Comparison of ENCODE assay signal across 11 cellular contexts in genomic region chr15:64462492-64462891, GRCh38. TPM values are rescaled to one million over a fixed set of nuclear protein-coding genes. Genes with fewer than 3 reads are reported as not detected.
A peak's percentile ranks its signal among the peaks of the same experiment; 100 is the strongest.
DNase-seq lines count a peak whose midpoint lies in the region; ATAC-seq and TF ChIP-seq lines count a peak whose summit lies in the region.
"Had no signal": no experiment of that assay in that cellular context is flagged by ENCODE, and none has a peak within 500 bp of the region (broad histone marks: within the 10 kb centered on the region; RNA-seq: fewer than 3 reads in every experiment).

No MANE protein-coding gene starts in this region.

- H2BK12ac ChIP-seq in neuronal stem cell (ENCODE audit: low read length) = no peak overlapping the region

- TF ChIP-seq POLR2A in breast epithelium (IDR thresholded peaks at IDR 0.05) = no peak

- H2BK5ac ChIP-seq in neuronal stem cell (ENCODE audit: low read length) = no peak overlapping the region

- intact Hi-C loops in CD4-positive, alpha-beta memory T cell (cut with micrococcal nuclease) = no loop called here
- intact Hi-C loops in breast epithelium (cut with DNase I; ENCODE audit: low total_unique reads) (no loop called here), natural killer cell (cut with micrococcal nuclease) (loop anchor here (5.0 to 10.0 kb wide), 3 partner anchors 78 to 190 kb away; partner anchors contain the start of genes PCLAF and TRIP4)

- H3K4me3 Mint-ChIP-seq in CD4-positive, alpha-beta memory T cell = peak overlapping the region; percentile 39 to 96 (median 94)
- H3K4me3 Mint-ChIP-seq in IgD-negative memory B cell = peak overlapping the region; percentile 89 to 96 (median 91)
- H3K4me3 Mint-ChIP-seq in natural killer cell = peak overlapping the region; percentile 88

- peak overlapping the region in 4 of 7 donors; percentile 44 to 93 (median 73) for H3K27ac Mint-ChIP-seq in CD4-positive, alpha-beta memory T cell
- H3K27ac Mint-ChIP-seq in IgD-negative memory B cell = peak overlapping the region in 1 of 3 donors; percentile 90
- peak overlapping the region; percentile 72 to 77 for H3K27ac Mint-ChIP-seq in natural killer cell

- H3K36me3 Mint-ChIP-seq in CD4-positive, alpha-beta memory T cell = peaks cover 3 to 17% of the 10 kb centered on the region in 2 donors
- H3K36me3 Mint-ChIP-seq in IgD-negative memory B cell = no peaks in the 10 kb centered on the region
- no peaks in the 10 kb centered on the region for H3K36me3 Mint-ChIP-seq in natural killer cell

- H3K9me3 Mint-ChIP-seq in CD4-positive, alpha-beta memory T cell = peaks cover 0 to 1% (median 0%) of the 10 kb centered on the region in 8 donors
- no peaks in the 10 kb centered on the region for H3K9me3 Mint-ChIP-seq in IgD-negative memory B cell
- H3K9me3 Mint-ChIP-seq in natural killer cell = no peaks in the 10 kb centered on the region

- peaks cover 51 to 82% (median 62%) of the 10 kb centered on the region in 4 donors for H3K4me1 Mint-ChIP-seq in CD4-positive, alpha-beta memory T cell
- H3K4me1 Mint-ChIP-seq in IgD-negative memory B cell (peaks cover 47 to 53% (median 51%) of the 10 kb centered on the region in 3 donors), natural killer cell (peaks cover 57 to 63% of the 10 kb centered on the region in 2 donors)

- no peak overlapping the region for H3K23ac ChIP-seq in neuronal stem cell (ENCODE audit: low read depth, low read length, poor library complexity)

- H3K18ac ChIP-seq in neuronal stem cell (ENCODE audit: low read length) = no peak overlapping the region

- no peak overlapping the region for H3K9ac ChIP-seq in neuronal stem cell (ENCODE audit: low read depth, low read length, poor library complexity)

- no peak overlapping the region for H3K4ac ChIP-seq in neuronal stem cell (ENCODE audit: low read length)

- no peak overlapping the region for H3K4me3 ChIP-seq in CD4-positive, alpha-beta memory T cell (ENCODE audit: low read length in 2 of 2)
- no peak overlapping the region for H3K4me3 ChIP-seq in breast epithelium
- H3K4me3 ChIP-seq in neuronal stem cell (ENCODE audit: low read length in 2 of 2) = peak overlapping the region in 1 of 2 donors; percentile 86

- POLR2A ChIA-PET in CD4-positive, alpha-beta memory T cell (lab: Charles Lee; ENCODE audit: partially characterized antibody) = interaction anchor here (1.2 to 3.6 kb wide), 2 partner anchors 31 to 75 kb away, joined by 5 to 32 read pairs; partner anchors contain the start of gene TRIP4

- no peaks in the 10 kb centered on the region for H3K27me3 Mint-ChIP-seq in CD4-positive, alpha-beta memory T cell
- H3K27me3 Mint-ChIP-seq in IgD-negative memory B cell = no peaks in the 10 kb centered on the region
- no peaks in the 10 kb centered on the region for H3K27me3 Mint-ChIP-seq in natural killer cell (ENCODE audit: low read depth in 2 of 2)

- no peak overlapping the region for H2BK120ac ChIP-seq in neuronal stem cell (ENCODE audit: low read depth, low read length)

- H3K36me3 ChIP-seq in CD4-positive, alpha-beta memory T cell (ENCODE audit: insufficient read depth, low read length) = no peaks in the 10 kb centered on the region
- H3K36me3 ChIP-seq in breast epithelium = no peaks in the 10 kb centered on the region
- H3K36me3 ChIP-seq in neuronal stem cell (replicated peaks in 1 of 2; ENCODE audit: control insufficient read depth in 2 of 2, insufficient read depth in 2 of 2, low read length in 2 of 2) = peaks cover 0 to 24% of the 10 kb centered on the region in 2 donors

- H3K79me1 ChIP-seq in neuronal stem cell (ENCODE audit: low read depth, low read length) = no peaks in the 10 kb centered on the region

- H3K4me1 ChIP-seq in CD4-positive, alpha-beta memory T cell (ENCODE audit: insufficient read depth, low read length) = peaks cover 67% of the 10 kb centered on the region
- H3K4me1 ChIP-seq in breast epithelium (peaks cover 3 to 8% of the 10 kb centered on the region in 2 donors), neuronal stem cell (ENCODE audit: control insufficient read depth in 2 of 2, insufficient read depth in 1 of 2, low read depth in 1 of 2, low read length in 2 of 2) (peaks cover 20 to 25% of the 10 kb centered on the region in 2 donors)

- no peak overlapping the region for H3K14ac ChIP-seq in neuronal stem cell (ENCODE audit: low read length)

- DNase-seq in CD4-positive, alpha-beta memory T cell = no peak
- DNase-seq in breast epithelium (ENCODE audit: low spot score in 2 of 2) = no peak
- no peak for DNase-seq in natural killer cell
- DNase-seq in neuronal stem cell (ENCODE audit: low spot score) = no peak
- DNase-seq in GOT3 (lab: John Stamatoyannopoulos, UW) = no peak
- DNase-seq: activated T-cell treated with anti-CD3 and anti-CD28 coated beads, Interleukin-2, amount 50 U/mL, for 1 hour; NCI-H226 had no signal

- H4K91ac ChIP-seq in neuronal stem cell (ENCODE audit: low read depth, low read length, poor library complexity) = no peak overlapping the region

- no peak overlapping the region for H2BK15ac ChIP-seq in neuronal stem cell (ENCODE audit: low read length)

- H3K4me2 ChIP-seq in neuronal stem cell (ENCODE audit: insufficient read depth, low read length, poor library complexity, severe bottlenecking) = no peak overlapping the region

- no peak for ATAC-seq in natural killer cell
- no peak for ATAC-seq in HG02973 (IDR thresholded peaks at IDR 0.05; ENCODE audit: unreplicated experiment)
- ATAC-seq in GM19395 (IDR thresholded peaks at IDR 0.05; ENCODE audit: unreplicated experiment) = no peak

- TF ChIP-seq CTCF in breast epithelium (IDR thresholded peaks at IDR 0.05) (no peak), natural killer cell (IDR thresholded peaks at IDR 0.05) (no peak)

- no peaks in the 10 kb centered on the region for H3K9me3 ChIP-seq in CD4-positive, alpha-beta memory T cell (ENCODE audit: control insufficient read depth in 1 of 2, low read length in 2 of 2)
- H3K9me3 ChIP-seq in breast epithelium (no peaks in the 10 kb centered on the region), neuronal stem cell (replicated peaks in 1 of 2; ENCODE audit: control insufficient read depth in 2 of 2, insufficient read depth in 1 of 2, low read depth in 1 of 2, low read length in 2 of 2) (no peaks in the 10 kb centered on the region)

- no peak overlapping the region for H2AK5ac ChIP-seq in neuronal stem cell (ENCODE audit: low read depth, low read length)

- CTCF ChIA-PET in CD4-positive, alpha-beta memory T cell (lab: Charles Lee; ENCODE audit: partially characterized antibody) = interaction anchor here (0.6 to 1.5 kb wide), 2 partner anchors 10 to 191 kb away, joined by 3 to 5 read pairs; no protein-coding TSS in a partner anchor

- H3K27ac ChIP-seq in CD4-positive, alpha-beta memory T cell (ENCODE audit: low read depth, low read length) = no peak overlapping the region
- H3K27ac ChIP-seq in breast epithelium (peak overlapping the region; percentile 91 to 97), neuronal stem cell (replicated peaks; ENCODE audit: low read length) (no peak overlapping the region)
- H3K27ac ChIP-seq: SK-N-MC had no signal

- H3K27me3 ChIP-seq in CD4-positive, alpha-beta memory T cell (ENCODE audit: insufficient read depth, low read length) = no peaks in the 10 kb centered on the region
- H3K27me3 ChIP-seq in breast epithelium (no peaks in the 10 kb centered on the region), neuronal stem cell (ENCODE audit: control insufficient read depth in 3 of 3, insufficient read depth in 3 of 3, low read depth in 1 of 3, low read length in 3 of 3) (no peaks in the 10 kb centered on the region)

- no peak overlapping the region for H2AFZ ChIP-seq in neuronal stem cell (ENCODE audit: low read length)

- H4K8ac ChIP-seq in neuronal stem cell (ENCODE audit: low read depth, low read length) = no peak overlapping the region

RNA-seq across cellular contexts. Expression of gene ZNF609, which starts 2.1 kb away (rescaled TPM):
- 10 to 100 TPM; 53.7 to 56.9 TPM for total RNA-seq in CD4-positive, alpha-beta memory T cell
- 10 to 100 TPM in 1 of 2 donors, 1 to 10 TPM in 1; 1.4 to 16.5 TPM for polyA plus RNA-seq in CD4-positive, alpha-beta memory T cell
- 10.2 TPM for polyA plus RNA-seq in IgD-negative memory B cell
- total RNA-seq in breast epithelium (10 to 100 TPM; 22.9 to 32.1 (median 29.2) TPM), natural killer cell (10 to 100 TPM; 40.3 to 59.7 (median 55.3) TPM)
- 19.3 TPM for polyA plus RNA-seq in neuronal stem cell (2013, experiment 1 of 2)
- polyA plus RNA-seq in neuronal stem cell (2013, experiment 2 of 2) = 20.0 TPM

Comparison
In these comparisons a context has a peak if more than half of its experiments do, and no peak if none do; other contexts are left out.
1. H3K27ac ChIP-seq: peak in breast epithelium (2 of 2); none in CD4-positive, alpha-beta memory T cell (single experiment) and neuronal stem cell (single experiment).
2. Peak in every context shown above with its lines, with median percentiles within 50 percentile points of each other: H3K4me3 Mint-ChIP-seq.